ENCODE assay signal across 21 cellular contexts in the genomic region with DNA sequence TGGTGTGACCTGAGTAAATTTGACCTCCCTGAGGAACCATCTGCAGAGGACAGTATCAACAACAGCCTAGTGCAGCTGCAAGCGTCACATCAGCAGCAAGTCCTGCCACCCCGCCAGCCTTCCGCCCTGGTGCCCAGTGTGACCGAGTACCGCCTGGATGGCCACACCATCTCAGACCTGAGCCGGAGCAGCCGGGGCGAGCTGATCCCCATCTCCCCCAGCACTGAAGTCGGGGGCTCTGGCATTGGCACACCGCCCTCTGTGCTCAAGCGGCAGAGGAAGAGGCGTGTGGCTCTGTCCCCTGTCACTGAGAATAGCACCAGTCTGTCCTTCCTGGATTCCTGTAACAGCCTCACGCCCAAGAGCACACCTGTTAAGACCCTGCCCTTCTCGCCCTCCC. TPM values are rescaled to one million over a fixed set of nuclear protein-coding genes. Genes with fewer than 3 reads are reported as not detected.
A peak's percentile ranks its signal among the peaks of the same experiment; 100 is the strongest.
DNase-seq lines count a peak whose midpoint lies in the region; ATAC-seq and TF ChIP-seq lines count a peak whose summit lies in the region.
"Had no signal": no experiment of that assay in that cellular context is flagged by ENCODE, and none has a peak within 500 bp of the region (broad histone marks: within the 10 kb centered on the region; RNA-seq: fewer than 3 reads in every experiment).

No MANE protein-coding gene starts in this region.

- ATAC-seq in Right ventricle myocardium superior (ENCODE audit: poor library complexity) (no peak), Right ventricle myocardium inferior (no peak), GM19324 (IDR thresholded peaks at IDR 0.05; ENCODE audit: low FRiP score, unreplicated experiment) (no peak)
- no peak for ATAC-seq in activated T-helper 17 cell treated with anti-CD3 and anti-CD28 coated beads, Interleukin-2, amount 50 U/mL, for 72 hours (replicated peaks)
- no peak for ATAC-seq in central memory CD8-positive, alpha-beta T cell (replicated peaks; ENCODE audit: extremely low read depth, poor library complexity, severe bottlenecking)
- ATAC-seq: A549, GM23338, HCT116 had no signal

- DNase-seq in Right ventricle myocardium superior (peak; percentile 39), Right ventricle myocardium inferior (ENCODE audit: missing footprints) (no peak), AML-193 (lab: John Stamatoyannopoulos, UW) (no peak), HFFc6 (no peak)
- DNase-seq in central memory CD8-positive, alpha-beta T cell (ENCODE audit: low spot score in 2 of 2): no peak
- DNase-seq: 8988T; CD4-positive, CD25-positive, alpha-beta regulatory T cell; DMS53; DMS79 treated with DMSO at 0.1 percent for 48 hours; GF-D8; H9 had no signal

- H3K27me3 Mint-ChIP-seq in activated T-helper 17 cell treated with anti-CD3 and anti-CD28 coated beads, Interleukin-2, amount 50 U/mL, for 72 hours: no peaks in the 10 kb centered on the region
- H3K27me3 Mint-ChIP-seq in central memory CD8-positive, alpha-beta T cell: no peaks in the 10 kb centered on the region
- H3K27me3 Mint-ChIP-seq in HFFc6 (ENCODE audit: insufficient read depth): peaks cover 1% of the 10 kb centered on the region; the same call in 1 of the 2 replicates
- H3K27me3 Mint-ChIP-seq: B cell; CD4-positive, CD25-positive, alpha-beta regulatory T cell; CD8-positive, alpha-beta memory T cell had no signal

- no peaks in the 10 kb centered on the region for H3K9me3 Mint-ChIP-seq in activated T-helper 17 cell treated with anti-CD3 and anti-CD28 coated beads, Interleukin-2, amount 50 U/mL, for 72 hours
- no peaks in the 10 kb centered on the region for H3K9me3 Mint-ChIP-seq in central memory CD8-positive, alpha-beta T cell
- H3K9me3 Mint-ChIP-seq in HFFc6: no peaks in the 10 kb centered on the region
- H3K9me3 Mint-ChIP-seq: CD4-positive, CD25-positive, alpha-beta regulatory T cell; CD8-positive, alpha-beta memory T cell; GM23338; H9 had no signal

- H3K36me3 Mint-ChIP-seq in activated T-helper 17 cell treated with anti-CD3 and anti-CD28 coated beads, Interleukin-2, amount 50 U/mL, for 72 hours (ENCODE audit: low read depth): peaks cover 36% of the 10 kb centered on the region
- peaks cover 5% of the 10 kb centered on the region for H3K36me3 Mint-ChIP-seq in central memory CD8-positive, alpha-beta T cell (ENCODE audit: insufficient read depth)
- H3K36me3 Mint-ChIP-seq in HFFc6 (ENCODE audit: low read depth): peaks cover 10% of the 10 kb centered on the region
- H3K36me3 Mint-ChIP-seq: CD8-positive, alpha-beta memory T cell had no signal

- H3K4me1 Mint-ChIP-seq in activated T-helper 17 cell treated with anti-CD3 and anti-CD28 coated beads, Interleukin-2, amount 50 U/mL, for 72 hours: no peaks in the 10 kb centered on the region
- H3K4me1 Mint-ChIP-seq in central memory CD8-positive, alpha-beta T cell: peaks cover 13% of the 10 kb centered on the region
- no peaks in the 10 kb centered on the region for H3K4me1 Mint-ChIP-seq in HFFc6 (ENCODE audit: low read depth)
- H3K4me1 Mint-ChIP-seq: B cell, GM23338, H9 had no signal

- TF ChIP-seq CTCF in HFFc6 (IDR thresholded peaks at IDR 0.05): no peak

- H3K4me3 Mint-ChIP-seq in activated T-helper 17 cell treated with anti-CD3 and anti-CD28 coated beads, Interleukin-2, amount 50 U/mL, for 72 hours: no peak overlapping the region
- H3K4me3 Mint-ChIP-seq in central memory CD8-positive, alpha-beta T cell: no peak overlapping the region
- H3K4me3 Mint-ChIP-seq in HFFc6: no peak overlapping the region
- H3K4me3 Mint-ChIP-seq: B cell; CD4-positive, CD25-positive, alpha-beta regulatory T cell; CD8-positive, alpha-beta memory T cell; GM23338; H9 had no signal

- H3K27ac Mint-ChIP-seq in activated T-helper 17 cell treated with anti-CD3 and anti-CD28 coated beads, Interleukin-2, amount 50 U/mL, for 72 hours: peak overlapping the region; percentile 9
- H3K27ac Mint-ChIP-seq in central memory CD8-positive, alpha-beta T cell (ENCODE audit: low read depth): peak overlapping the region; percentile 15
- no peak overlapping the region for H3K27ac Mint-ChIP-seq in HFFc6
- H3K27ac Mint-ChIP-seq: B cell; CD4-positive, CD25-positive, alpha-beta regulatory T cell; CD8-positive, alpha-beta memory T cell; GM23338 had no signal

- intact Hi-C loops in Right ventricle myocardium superior (cut with DNase I) (no loop called here), Right ventricle myocardium inferior (cut with DNase I) (no loop called here)

RNA-seq across cellular contexts. Expression of gene GTSF1L, which starts 24.3 kb away (rescaled TPM):
- not detected for total RNA-seq in Right ventricle myocardium superior
- total RNA-seq in Right ventricle myocardium inferior: not detected
- total RNA-seq in activated T-helper 17 cell treated with anti-CD3 and anti-CD28 coated beads, Interleukin-2, amount 50 U/mL, for 72 hours: not detected
- total RNA-seq in HFFc6 (2021; fragmentation: NEBNext Ultra II Directional; extraction: Animal tissue kit (Norgen Biotek cat#: 25700)): not detected
- total RNA-seq: CD8-positive, alpha-beta memory T cell; Daoy; G401; GM23338; H4; H9 had no signal

RNA-seq across cellular contexts. Expression of gene MYBL2, which starts 35.6 kb away (rescaled TPM):
- total RNA-seq in Right ventricle myocardium superior (0.78 TPM), Right ventricle myocardium inferior (1.4 TPM)
- total RNA-seq in activated T-helper 17 cell treated with anti-CD3 and anti-CD28 coated beads, Interleukin-2, amount 50 U/mL, for 72 hours: 10 to 100 TPM; 41.4 to 95.5 TPM
- 10 to 100 TPM in 5 of 6 experiments, 1 to 10 TPM in 1; 8.9 to 20.4 (median 20.1) TPM for total RNA-seq in HFFc6 (2021; fragmentation: NEBNext Ultra II Directional; extraction: Animal tissue kit (Norgen Biotek cat#: 25700))
